In genomic region chr14:29898470-29898869, GRCh38 we compare ENCODE assay signal across 30 cellular contexts.
"Had no signal": no experiment of that assay in that cellular context is flagged by ENCODE, and none has a peak within 500 bp of the region (broad histone marks: within the 10 kb centered on the region; RNA-seq: fewer than 3 reads in every experiment).

No MANE protein-coding gene starts in this region.

- H3K36me3 ChIP-seq: adrenal gland, breast epithelium, Peyer's patch, SJSA1 had no signal

- H3K9me3 ChIP-seq: adrenal gland, body of pancreas, Peyer's patch, SJSA1, SK-N-SH had no signal

- ATAC-seq: activated CD4-positive, alpha-beta T cell treated with anti-CD3 and anti-CD28 coated beads for 36 hours; activated CD4-positive, CD25-positive, alpha-beta regulatory T cell treated with anti-CD3 and anti-CD28 coated beads, Interleukin-2, amount 50 U/mL, for 24 hours; activated naive CD4-positive, alpha-beta T cell treated with anti-CD3 and anti-CD28 coated beads, Interleukin-2, amount 50 U/mL, for 72 hours; activated T-cell treated with anti-CD3 and anti-CD28 coated beads, Interleukin-2, amount 50 U/mL, for 4 hours; body of pancreas; PC-3; WTC11 had no signal

- H3K4me1 ChIP-seq: adrenal gland, breast epithelium, Peyer's patch, SJSA1 had no signal

- DNase-seq: activated CD4-positive, alpha-beta memory T cell treated with anti-CD3 and anti-CD28 coated beads for 36 hours; activated CD4-positive, alpha-beta T cell treated with anti-CD3 and anti-CD28 coated beads for 36 hours; activated CD4-positive, alpha-beta T cell treated with anti-CD3 and anti-CD28 coated beads, Interleukin-2, amount 10 ng/mL, durations not matched to agents 7 days and 5 days; activated CD8-positive, alpha-beta memory T cell treated with anti-CD3 and anti-CD28 coated beads, Interleukin-2, amount 50 U/mL, for 4 hours; activated gamma-delta T cell treated with Interleukin-2 at 50 U/mL for 16 hours; activated naive CD4-positive, alpha-beta T cell treated with anti-CD3 and anti-CD28 coated beads for 36 hours; activated T-cell treated with anti-CD3 and anti-CD28 coated beads for 4 hours; activated T-cell treated with anti-CD3 and anti-CD28 coated beads, Interleukin-2, amount 50 U/mL, for 4 hours; adrenal gland; body of pancreas; Kasumi-1; KG1; MM.1S; NCI-H1092 treated with DMSO at 0.1 percent for 48 hours; NCI-H146; NCI-H187; NCI-H524; NCI-H82; NK-92 treated with Interleukin-12 subunit alpha and Interleukin-12 subunit beta, amount 100 ng/mL, for 24 hours; PC-3; Peyer's patch; RPMI8226; SHP77 treated with DMSO at 0.1 percent for 48 hours; SK-N-SH had no signal

- H3K27ac ChIP-seq: adrenal gland, body of pancreas, breast epithelium, coronary artery, Peyer's patch, SJSA1 had no signal

- H3K4me3 ChIP-seq: adrenal gland, body of pancreas, breast epithelium, coronary artery, Peyer's patch, SJSA1 had no signal
